Comparison of ENCODE assay signal across 25 cellular contexts in genomic region chr17:33056392-33057146, GRCh38.
DNase-seq lines count a peak whose midpoint lies in the region; ATAC-seq and TF ChIP-seq lines count a peak whose summit lies in the region.
"Had no signal": no experiment of that assay in that cellular context is flagged by ENCODE, and none has a peak within 500 bp of the region (broad histone marks: within the 10 kb centered on the region; RNA-seq: fewer than 3 reads in every experiment).

No MANE protein-coding gene starts in this region.

- H3K56ac ChIP-seq in H9 (ENCODE audit: insufficient read length, low read depth, low read length): no peak overlapping the region

- intact Hi-C loops in mucosa of descending colon (cut with DNase I, micrococcal nuclease) (no loop called here), aorta (cut with DNase I) (loop anchor here in 1 of 2 donors (10.0 kb wide), 1 partner anchor 228 kb away; no protein-coding TSS in a partner anchor)

- H3K4me1 Mint-ChIP-seq in H9: no peaks in the 10 kb centered on the region
- H3K4me1 Mint-ChIP-seq in stimulated activated memory B cell treated with anti-CD40 and anti-IgM and Interleukin-4, amounts not matched to agents 10 μg/mL and 1 μg/mL and 100 μg/mL, for 72 hours: no peaks in the 10 kb centered on the region
- H3K4me1 Mint-ChIP-seq: IgD-negative memory B cell had no signal

- no peak overlapping the region for H2BK20ac ChIP-seq in H9 (ENCODE audit: low read depth, low read length, poor library complexity, severe bottlenecking)

- peaks cover 4 to 5% of the 10 kb centered on the region in 2 experiments; a peak in 3 of 5 replicates for H3K9me3 Mint-ChIP-seq in H9
- no peaks in the 10 kb centered on the region for H3K9me3 Mint-ChIP-seq in stimulated activated memory B cell treated with anti-CD40 and anti-IgM and Interleukin-4, amounts not matched to agents 10 μg/mL and 1 μg/mL and 100 μg/mL, for 72 hours
- H3K9me3 Mint-ChIP-seq: CD4-positive, alpha-beta T cell; HFFc6 had no signal

- H3K9ac ChIP-seq in H9 (ENCODE audit: extremely low read depth, insufficient read length, low read length): no peak overlapping the region
- H3K9ac ChIP-seq: BLaER1 treated with 17β-estradiol and CSF1 and Interleukin-3, amounts not matched to agents 10 nM and 100 nM; GM23248 had no signal

- H3K36me3 ChIP-seq in mucosa of descending colon (ENCODE audit: low read depth) (no peaks in the 10 kb centered on the region), aorta (ENCODE audit: control insufficient read depth in 1 of 2, insufficient read depth in 2 of 2, low read length in 1 of 2) (no peaks in the 10 kb centered on the region)
- H3K36me3 ChIP-seq: BLaER1 treated with 17β-estradiol and CSF1 and Interleukin-3, amounts not matched to agents 10 nM and 100 nM; HAP-1; SJCRH30 had no signal

- no peaks in the 10 kb centered on the region for H3K36me3 Mint-ChIP-seq in H9 (ENCODE audit: insufficient read depth in 1 of 3, low read depth in 3 of 3)
- H3K36me3 Mint-ChIP-seq in stimulated activated memory B cell treated with anti-CD40 and anti-IgM and Interleukin-4, amounts not matched to agents 10 μg/mL and 1 μg/mL and 100 μg/mL, for 72 hours: no peaks in the 10 kb centered on the region
- H3K36me3 Mint-ChIP-seq: IgD-negative memory B cell had no signal

- H3K23me2 ChIP-seq in H9 (ENCODE audit: insufficient read length, low read depth, low read length, poor library complexity, severe bottlenecking): no peaks in the 10 kb centered on the region

- H3K9me3 ChIP-seq in H9 (ENCODE audit: control insufficient read depth, low read depth, low read length) (no peaks in the 10 kb centered on the region), mucosa of descending colon (no peaks in the 10 kb centered on the region), aorta (ENCODE audit: control insufficient read depth, low read length) (no peaks in the 10 kb centered on the region)
- H3K9me3 ChIP-seq: A549, HAP-1, SJCRH30 had no signal

- H3K79me1 ChIP-seq in H9 (ENCODE audit: insufficient read depth, low read depth, low read length, poor library complexity, severe bottlenecking): no peaks in the 10 kb centered on the region

- H2BK5ac ChIP-seq in H9 (ENCODE audit: insufficient read length, low read length): no peak overlapping the region

- no peak overlapping the region for H3K27ac ChIP-seq in H9 (ENCODE audit: insufficient read length, low read depth, low read length)
- no peak overlapping the region for H3K27ac ChIP-seq in aorta (ENCODE audit: low read depth in 1 of 2, low read length in 2 of 2)
- H3K27ac ChIP-seq: A549; BLaER1 treated with 17β-estradiol and CSF1 and Interleukin-3, amounts not matched to agents 10 nM and 100 nM; GM23248; SJCRH30 had no signal

- no peak overlapping the region for H3K4me2 ChIP-seq in H9 (ENCODE audit: insufficient read depth, insufficient read length, low read length)
- H3K4me2 ChIP-seq: A549; BLaER1 treated with 17β-estradiol and CSF1 and Interleukin-3, amounts not matched to agents 10 nM and 100 nM had no signal

- ATAC-seq in mucosa of descending colon (peak; percentile 63), aorta (ENCODE audit: low FRiP score) (peak; percentile 57)
- no peak for ATAC-seq in stimulated activated memory B cell treated with anti-CD40 and anti-IgM and Interleukin-4, amounts not matched to agents 10 μg/mL and 1 μg/mL and 100 μg/mL, for 72 hours
- ATAC-seq: Right ventricle myocardium inferior, SK-N-SH treated with all-trans-retinoic acid at 6 μM for 48 hours had no signal

- H3K27me3 Mint-ChIP-seq in H9 (ENCODE audit: low read depth): peaks cover 53% of the 10 kb centered on the region
- peaks cover 10% of the 10 kb centered on the region for H3K27me3 Mint-ChIP-seq in stimulated activated memory B cell treated with anti-CD40 and anti-IgM and Interleukin-4, amounts not matched to agents 10 μg/mL and 1 μg/mL and 100 μg/mL, for 72 hours

- H3K4me1 ChIP-seq in H9 (ENCODE audit: insufficient read depth, low read length) (no peaks in the 10 kb centered on the region), mucosa of descending colon (ENCODE audit: low read depth) (no peaks in the 10 kb centered on the region), aorta (ENCODE audit: control insufficient read depth in 1 of 2, insufficient read depth in 2 of 2, low read length in 2 of 2) (no peaks in the 10 kb centered on the region)
- H3K4me1 ChIP-seq: BLaER1 treated with 17β-estradiol and CSF1 and Interleukin-3, amounts not matched to agents 10 nM and 100 nM; HAP-1; SJCRH30 had no signal

- no peaks in the 10 kb centered on the region for H3K27me3 ChIP-seq in H9 (ENCODE audit: insufficient read depth, low read length)
- H3K27me3 ChIP-seq in aorta (ENCODE audit: control insufficient read depth in 1 of 2, insufficient read depth in 2 of 2, low read length in 1 of 2): no peaks in the 10 kb centered on the region
- H3K27me3 ChIP-seq: BLaER1 treated with 17β-estradiol and CSF1 and Interleukin-3, amounts not matched to agents 10 nM and 100 nM had no signal

- H3K18ac ChIP-seq in H9 (ENCODE audit: insufficient read length, low read depth, low read length): no peak overlapping the region

- no peaks in the 10 kb centered on the region for H4K20me1 ChIP-seq in H9 (ENCODE audit: control insufficient read depth, insufficient read depth, insufficient read length)
- H4K20me1 ChIP-seq: BLaER1 treated with 17β-estradiol and CSF1 and Interleukin-3, amounts not matched to agents 10 nM and 100 nM had no signal

- no peak overlapping the region for H3K14ac ChIP-seq in H9 (ENCODE audit: insufficient read depth, low read length)

- H2AFZ ChIP-seq in H9 (ENCODE audit: low read length): no peak overlapping the region
- H2AFZ ChIP-seq: GM23248 had no signal

- H3K4me3 ChIP-seq in mucosa of descending colon: no peak overlapping the region
- H3K4me3 ChIP-seq in aorta (ENCODE audit: low read length in 2 of 2): no peak overlapping the region
- H3K4me3 ChIP-seq: A549; BLaER1 treated with 17β-estradiol and CSF1 and Interleukin-3, amounts not matched to agents 10 nM and 100 nM; GM23248; HAP-1; SJCRH30 had no signal

- H2BK120ac ChIP-seq in H9 (ENCODE audit: low read depth, low read length, poor library complexity, severe bottlenecking): no peak overlapping the region

- H4K5ac ChIP-seq in H9 (ENCODE audit: insufficient read length, low read depth, low read length): no peak overlapping the region

- H2BK15ac ChIP-seq in H9 (ENCODE audit: low read depth, low read length): no peak overlapping the region

- H2AK5ac ChIP-seq in H9 (ENCODE audit: insufficient read length, low read length): no peak overlapping the region

- no peak overlapping the region for H3K23ac ChIP-seq in H9 (ENCODE audit: insufficient read length, low read depth, low read length)

- H3T11ph ChIP-seq in H9 (ENCODE audit: low read length): no peak overlapping the region

- no peak overlapping the region for H4K91ac ChIP-seq in H9 (ENCODE audit: insufficient read length, low read depth, low read length)

- no peak overlapping the region for H3K27ac Mint-ChIP-seq in H9
- H3K27ac Mint-ChIP-seq in stimulated activated memory B cell treated with anti-CD40 and anti-IgM and Interleukin-4, amounts not matched to agents 10 μg/mL and 1 μg/mL and 100 μg/mL, for 72 hours: no peak overlapping the region
- H3K27ac Mint-ChIP-seq: CD4-positive, alpha-beta T cell; HFFc6; IgD-negative memory B cell had no signal

- H3K79me2 ChIP-seq in H9 (ENCODE audit: insufficient read depth, low read length): no peaks in the 10 kb centered on the region

- DNase-seq in H9 (peak; percentile 8), cerebellar cortex (ENCODE audit: low spot score) (peak; percentile 5), mucosa of descending colon (no peak), aorta (no peak), GOT3 (lab: John Stamatoyannopoulos, UW) (no peak)
- DNase-seq in activated naive CD4-positive, alpha-beta T cell treated with anti-CD3 and anti-CD28 coated beads, Interleukin-2, amount 50 U/mL, for 16 hours: no peak
- DNase-seq: AML-193; CD4-positive, alpha-beta T cell; DMS53; GM23248; HFFc6; NCI-H1092; NCI-H1417 treated with DMSO at 0.1 percent for 48 hours; NCI-H1694 treated with DMSO at 0.1 percent for 48 hours; NCI-H2081; NCI-H2227 treated with DMSO at 0.1 percent for 48 hours; NCI-H69; SJCRH30 had no signal

- TF ChIP-seq CTCF in H9 (conservative IDR thresholded peaks at IDR 0.05) (no peak), mucosa of descending colon (IDR thresholded peaks at IDR 0.05) (no peak)

- WGBS in H9 (ENCODE audit: extremely low coverage, insufficient read length, low lambda C conversion rate): no CpG with 5 or more reads among the region's 4 CpGs
- WGBS in aorta, 2 donors: 75 to 76% methylated on average over 4 of the region's 4 CpGs

- no peak overlapping the region for H4K8ac ChIP-seq in H9 (replicated peaks; ENCODE audit: insufficient read length, low read depth, low read length)

- H3K4me3 Mint-ChIP-seq in H9: no peak overlapping the region
- no peak overlapping the region for H3K4me3 Mint-ChIP-seq in stimulated activated memory B cell treated with anti-CD40 and anti-IgM and Interleukin-4, amounts not matched to agents 10 μg/mL and 1 μg/mL and 100 μg/mL, for 72 hours
- H3K4me3 Mint-ChIP-seq: CD4-positive, alpha-beta T cell; HFFc6; IgD-negative memory B cell had no signal

- no peak overlapping the region for H2BK12ac ChIP-seq in H9 (ENCODE audit: insufficient read length, low read depth, low read length)

- no peak overlapping the region for H3K4ac ChIP-seq in H9 (ENCODE audit: low read depth, low read length)

Comparison
In these comparisons a context has a peak if more than half of its experiments do, and no peak if none do; other contexts are left out.
1. DNase-seq: peak in H9 (single experiment) and cerebellar cortex (single experiment); none in mucosa of descending colon (0 of 3), aorta (0 of 2), activated naive CD4-positive, alpha-beta T cell treated with anti-CD3 and anti-CD28 coated beads, Interleukin-2, amount 50 U/mL, for 16 hours (single experiment) and GOT3 (single experiment).